Comparison of ENCODE assay signal across 8 cellular contexts in the genomic region with DNA sequence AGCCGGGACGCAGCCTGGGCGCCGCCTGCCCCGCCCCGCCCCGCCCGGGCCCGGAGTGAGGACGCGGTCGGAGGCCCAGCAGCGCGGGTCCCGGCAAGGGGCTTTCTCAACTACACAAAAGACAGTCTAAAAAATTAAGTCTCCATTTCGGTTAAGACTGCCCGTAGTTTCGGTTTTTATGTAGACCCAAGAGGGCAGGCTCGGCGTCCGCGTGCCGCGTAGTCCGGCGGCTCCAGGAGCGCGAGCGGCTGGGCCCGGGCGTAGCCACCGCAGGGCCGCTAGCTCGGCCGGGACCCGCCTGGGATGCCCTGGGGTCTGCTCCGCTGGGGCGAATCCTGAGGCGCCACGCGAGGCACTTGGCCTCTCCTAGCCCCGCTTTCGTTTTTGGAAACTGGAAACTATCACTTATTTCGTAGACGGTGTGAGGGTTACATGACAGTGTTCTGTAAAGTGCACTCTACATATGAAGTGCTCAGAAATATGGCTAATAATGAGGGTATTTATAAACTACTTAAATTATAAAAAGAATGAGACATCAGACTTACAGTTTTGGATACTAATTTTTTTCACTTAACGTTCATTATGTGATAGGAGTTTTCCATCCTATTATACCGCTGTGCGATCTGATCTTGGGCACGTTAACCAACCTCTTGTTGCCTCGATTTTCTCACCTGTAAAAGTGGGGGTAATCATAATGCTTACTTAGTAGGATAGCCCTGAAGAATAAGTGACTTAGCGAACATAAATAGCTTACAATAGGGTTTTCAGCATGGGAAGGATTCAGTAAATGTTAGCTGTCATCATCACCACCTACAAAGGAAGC. TPM values are rescaled to one million over a fixed set of nuclear protein-coding genes. Genes with fewer than 3 reads are reported as not detected.
A peak's percentile ranks its signal among the peaks of the same experiment; 100 is the strongest.
DNase-seq lines count a peak whose midpoint lies in the region; ATAC-seq and TF ChIP-seq lines count a peak whose summit lies in the region.

No MANE protein-coding gene starts in this region.

- H3K27me3 ChIP-seq in esophagus squamous epithelium (no peaks in the 10 kb centered on the region), thymus (ENCODE audit: control insufficient read depth, insufficient read depth) (no peaks in the 10 kb centered on the region)
- no peaks in the 10 kb centered on the region for H3K27me3 ChIP-seq in naive thymus-derived CD4-positive, alpha-beta T cell (ENCODE audit: control insufficient read depth in 2 of 2, insufficient read depth in 2 of 2, low read length in 2 of 2)

- H3K4me1 Mint-ChIP-seq in naive thymus-derived CD4-positive, alpha-beta T cell: peaks cover 25 to 56% (median 44%) of the 10 kb centered on the region in 7 donors

- H3K9me3 ChIP-seq in esophagus squamous epithelium (no peaks in the 10 kb centered on the region), thymus (ENCODE audit: control insufficient read depth) (no peaks in the 10 kb centered on the region)
- no peaks in the 10 kb centered on the region for H3K9me3 ChIP-seq in naive thymus-derived CD4-positive, alpha-beta T cell (ENCODE audit: control insufficient read depth in 2 of 3, low read length in 3 of 3)

- H3K27me3 Mint-ChIP-seq in naive thymus-derived CD4-positive, alpha-beta T cell: peaks cover 0 to 10% (median 0%) of the 10 kb centered on the region in 5 donors

- H3K36me3 ChIP-seq in esophagus squamous epithelium (no peaks in the 10 kb centered on the region), thymus (ENCODE audit: control insufficient read depth, insufficient read depth) (no peaks in the 10 kb centered on the region)
- H3K36me3 ChIP-seq in naive thymus-derived CD4-positive, alpha-beta T cell (ENCODE audit: control insufficient read depth in 2 of 3, insufficient read depth in 3 of 3, low read length in 3 of 3): peaks cover 0 to 5% (median 0%) of the 10 kb centered on the region in 3 experiments

- peak; percentile 55 for ATAC-seq in HG02571 (IDR thresholded peaks at IDR 0.05; ENCODE audit: unreplicated experiment)
- peak; percentile 76 for ATAC-seq in naive thymus-derived CD4-positive, alpha-beta T cell

- H3K27ac ChIP-seq in esophagus squamous epithelium: peak overlapping the region; percentile 90 to 94 (median 94)
- peak overlapping the region; percentile 77 for H3K27ac ChIP-seq in naive thymus-derived CD4-positive, alpha-beta T cell (ENCODE audit: low read depth, low read length)
- peak overlapping the region; percentile 22 for H3K27ac ChIP-seq in thymus (ENCODE audit: low read depth)

- peak overlapping the region; percentile 82 to 96 (median 92) for H3K4me3 ChIP-seq in esophagus squamous epithelium
- H3K4me3 ChIP-seq in naive thymus-derived CD4-positive, alpha-beta T cell (ENCODE audit: low read length): peak overlapping the region; percentile 90
- H3K4me3 ChIP-seq in thymus (ENCODE audit: low read length): peak overlapping the region; percentile 85

- intact Hi-C loops in esophagus squamous epithelium (cut with DNase I): no loop called here
- intact Hi-C loops in naive thymus-derived CD4-positive, alpha-beta T cell (cut with micrococcal nuclease): loop anchor here (1.0 to 2.0 kb wide), 4 partner anchors 30 to 177 kb away; partner anchors contain the start of gene COA1 (in 2 of the 2)

- POLR2A ChIA-PET in naive thymus-derived CD4-positive, alpha-beta T cell (lab: Charles Lee): interaction anchor here (0.5 to 1.9 kb wide), 9 partner anchors 8 to 847 kb away, joined by 3 to 8 read pairs (median 5); partner anchors contain the start of genes C7orf25, COA1, MRPL32 and PSMA2

- TF ChIP-seq CTCF in esophagus squamous epithelium (IDR thresholded peaks at IDR 0.05): no peak

- H3K27ac Mint-ChIP-seq in naive thymus-derived CD4-positive, alpha-beta T cell: peak overlapping the region; percentile 72 to 94 (median 88)

- no peak for TF ChIP-seq POLR2A in esophagus squamous epithelium (IDR thresholded peaks at IDR 0.05)

- H3K4me3 Mint-ChIP-seq in naive thymus-derived CD4-positive, alpha-beta T cell: peak overlapping the region; percentile 72 to 93 (median 89)

- WGBS in esophagus squamous epithelium, 2 donors: 7 to 13% methylated on average over 13 to 32 of the region's 51 CpGs
- WGBS in thymus: 7% methylated on average over 51 of the region's 51 CpGs

- peaks cover 0 to 2% (median 0%) of the 10 kb centered on the region in 5 donors for H3K36me3 Mint-ChIP-seq in naive thymus-derived CD4-positive, alpha-beta T cell

- no peaks in the 10 kb centered on the region for H3K9me3 Mint-ChIP-seq in naive thymus-derived CD4-positive, alpha-beta T cell

- CTCF ChIA-PET in naive thymus-derived CD4-positive, alpha-beta T cell (lab: Charles Lee): interaction anchor here (1.8 kb wide), 1 partner anchor 40 kb away, joined by 3 read pairs; no protein-coding TSS in a partner anchor

- H3K4me1 ChIP-seq in esophagus squamous epithelium (peaks cover 21 to 63% (median 23%) of the 10 kb centered on the region in 3 donors), thymus (ENCODE audit: control insufficient read depth, insufficient read depth, low read length) (peaks cover 2% of the 10 kb centered on the region)
- H3K4me1 ChIP-seq in naive thymus-derived CD4-positive, alpha-beta T cell (ENCODE audit: control insufficient read depth in 2 of 2, insufficient read depth in 2 of 2, low read length in 2 of 2): peaks cover 3 to 5% of the 10 kb centered on the region in 2 donors

- DNase-seq in NCI-H2227 (lab: John Stamatoyannopoulos, UW; ENCODE audit: unreplicated experiment) (peak; percentile 62), NCI-H2227 treated with DMSO at 0.1 percent for 48 hours (lab: John Stamatoyannopoulos, UW) (no peak), NCI-H345 treated with DMSO at 0.1 percent for 48 hours (lab: John Stamatoyannopoulos, UW; ENCODE audit: unreplicated experiment) (peak; percentile 29), esophagus squamous epithelium (lab: John Stamatoyannopoulos, UW) (no peak)
- peak; percentile 59 for DNase-seq in activated T-cell treated with anti-CD3 and anti-CD28 coated beads, Interleukin-2, amount 50 U/mL, for 1 hour
- DNase-seq in naive thymus-derived CD4-positive, alpha-beta T cell: peak; percentile 45 to 65 (median 57)

RNA-seq across cellular contexts. Expression of gene BLVRA, which starts 0.6 kb away (rescaled TPM):
- total RNA-seq in esophagus squamous epithelium: 10 to 100 TPM; 34.2 to 83.2 (median 60.4) TPM
- total RNA-seq in naive thymus-derived CD4-positive, alpha-beta T cell: 10 to 100 TPM; 11.2 to 41.2 (median 16.1) TPM
- 10 to 100 TPM; 28.2 to 38.7 TPM for polyA plus RNA-seq in naive thymus-derived CD4-positive, alpha-beta T cell
- polyA plus RNA-seq in thymus: 95.4 TPM

RNA-seq across cellular contexts. Expression of gene COA1, which starts 29.7 kb away (rescaled TPM):
- total RNA-seq in esophagus squamous epithelium: 10 to 100 TPM; 20.5 to 59.1 (median 42.3) TPM
- 10 to 100 TPM; 51.3 to 73.3 (median 64.6) TPM for total RNA-seq in naive thymus-derived CD4-positive, alpha-beta T cell
- polyA plus RNA-seq in naive thymus-derived CD4-positive, alpha-beta T cell: 10 to 100 TPM; 67.1 to 86.6 TPM
- 89.2 TPM for polyA plus RNA-seq in thymus

Comparison
In these comparisons a context has a peak if more than half of its experiments do, and no peak if none do; other contexts are left out.
1. DNase-seq: peak in NCI-H2227 (single experiment), NCI-H345 treated with DMSO at 0.1 percent for 48 hours (single experiment), activated T-cell treated with anti-CD3 and anti-CD28 coated beads, Interleukin-2, amount 50 U/mL, for 1 hour (single experiment) and naive thymus-derived CD4-positive, alpha-beta T cell (9 of 9); none in NCI-H2227 treated with DMSO at 0.1 percent for 48 hours (single experiment) and esophagus squamous epithelium (single experiment).
2. H3K27ac ChIP-seq: peak in every context shown above with its lines; median percentile 94 in esophagus squamous epithelium; 77 in naive thymus-derived CD4-positive, alpha-beta T cell; 22 in thymus.
3. Peak in every context shown above with its lines, with median percentiles within 50 percentile points of each other: H3K4me3 ChIP-seq.